ENCODE assay signal across 29 cellular contexts in genomic region chr1:187961895-187962294, GRCh38.
"Had no signal": no experiment of that assay in that cellular context is flagged by ENCODE, and none has a peak within 500 bp of the region (broad histone marks: within the 10 kb centered on the region; RNA-seq: fewer than 3 reads in every experiment).

No MANE protein-coding gene starts in this region.

- FAIRE-seq: colon had no signal

- DNase-seq: activated CD4-positive, alpha-beta T cell treated with anti-CD3 and anti-CD28 coated beads for 1 hour; activated CD4-positive, alpha-beta T cell treated with anti-CD3 and anti-CD28 coated beads for 4 hours; activated CD4-positive, alpha-beta T cell treated with anti-CD3 and anti-CD28 coated beads, Interleukin-2, amount 50 U/mL, for 1 hour; activated CD4-positive, alpha-beta T cell treated with anti-CD3 and anti-CD28 coated beads, Interleukin-2, amount 50 U/mL, for 48 hours; activated CD8-positive, alpha-beta memory T cell treated with anti-CD3 and anti-CD28 coated beads, Interleukin-2, amount 10 ng/mL, durations not matched to agents 7 days and 5 days; activated CD8-positive, alpha-beta memory T cell treated with anti-CD3 and anti-CD28 coated beads, Interleukin-2, amount 50 U/mL, for 4 hours; activated CD8-positive, alpha-beta T cell treated with anti-CD3 and anti-CD28 coated beads for 36 hours; activated effector memory CD4-positive, alpha-beta T cell treated with anti-CD3 and anti-CD28 coated beads, Interleukin-2, amount 50 U/mL, for 16 hours; activated naive CD4-positive, alpha-beta T cell treated with anti-CD3 and anti-CD28 coated beads for 36 hours; activated naive CD8-positive, alpha-beta T cell treated with anti-CD3 and anti-CD28 coated beads for 36 hours; activated naive CD8-positive, alpha-beta T cell treated with anti-CD3 and anti-CD28 coated beads, Interleukin-2, amount 50 U/mL, for 24 hours; activated T-cell treated with anti-CD3 and anti-CD28 coated beads, Interleukin-2, amount 50 U/mL, for 1 hour; activated T-cell treated with anti-CD3 and anti-CD28 coated beads, Interleukin-2, amount 50 U/mL, for 48 hours; adrenal gland; amygdala; aorta; body of pancreas; caudate nucleus; cortex of kidney; dermis blood vessel endothelial cell; effector CD4-positive, alpha-beta T cell; effector memory CD8-positive, alpha-beta T cell; erythroblast; foreskin keratinocyte; T-helper 1 cell; T-helper 17 cell had no signal

- H3K9me3 ChIP-seq: adrenal gland, body of pancreas, esophagus muscularis mucosa, gastroesophageal sphincter had no signal

- H3K27ac ChIP-seq: adrenal gland, body of pancreas, esophagus muscularis mucosa, foreskin keratinocyte, gastroesophageal sphincter had no signal

- H3K36me3 ChIP-seq: adrenal gland, esophagus muscularis mucosa, gastroesophageal sphincter had no signal

- H3K4me3 ChIP-seq: adrenal gland, body of pancreas, esophagus muscularis mucosa, gastroesophageal sphincter had no signal

- H3K27me3 ChIP-seq: adrenal gland, body of pancreas, esophagus muscularis mucosa, foreskin keratinocyte, gastroesophageal sphincter had no signal

- H3K4me1 ChIP-seq: adrenal gland, body of pancreas, esophagus muscularis mucosa, foreskin keratinocyte, gastroesophageal sphincter had no signal
